1 cellular context compared by ENCODE assay signal in the genomic region with DNA sequence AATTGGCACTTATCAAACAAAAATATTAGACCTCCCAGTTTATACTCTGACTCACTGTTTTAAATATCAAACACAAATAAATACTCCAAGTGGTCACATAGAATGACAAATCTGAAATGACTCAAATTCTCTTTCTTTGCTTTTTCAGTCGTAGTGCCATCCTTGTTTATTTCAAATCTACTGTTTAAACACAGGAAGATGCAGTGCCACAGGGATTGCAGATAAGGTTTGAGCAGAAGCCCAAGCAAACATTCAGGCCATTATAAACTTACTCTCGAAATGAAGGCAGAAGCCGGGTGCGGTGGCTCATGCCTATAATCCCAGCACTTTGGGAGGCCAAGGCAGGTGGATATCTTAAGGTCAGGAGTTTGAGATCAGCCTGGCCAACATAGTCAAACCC.
TF ChIP-seq lines count a peak whose summit lies in the region.

No MANE protein-coding gene starts in this region.

TF ChIP-seq in liver, 16 proteins besides CTCF, POLR2A, EP300 and RAD21 (continued from another document):
- TF ChIP-seq REST (IDR thresholded peaks at IDR 0.05) (no peak), FOXA2 (IDR thresholded peaks at IDR 0.05) (peak; percentile 64), SP1 (IDR thresholded peaks at IDR 0.05) (no peak), FOXA1 (IDR thresholded peaks at IDR 0.05) (peak; percentile 50), TAF1 (conservative IDR thresholded peaks at IDR 0.05) (no peak), HNF4G (IDR thresholded peaks at IDR 0.05) (no peak), YY1 (IDR thresholded peaks at IDR 0.05) (peak; percentile 80), NR2F2 (IDR thresholded peaks at IDR 0.05) (no peak), HNF4A (conservative IDR thresholded peaks at IDR 0.05) (peak in 1 of 2 donors; percentile 45), EGR1 (IDR thresholded peaks at IDR 0.05; ENCODE audit: low read depth in 2 of 2) (no peak), RXRA (IDR thresholded peaks at IDR 0.05) (peak in 1 of 2 donors; percentile 27), GABPA (IDR thresholded peaks at IDR 0.05 in 1 of 2, conservative IDR thresholded peaks at IDR 0.05 in 1 of 2) (no peak)
- TF ChIP-seq, protein P1, sequence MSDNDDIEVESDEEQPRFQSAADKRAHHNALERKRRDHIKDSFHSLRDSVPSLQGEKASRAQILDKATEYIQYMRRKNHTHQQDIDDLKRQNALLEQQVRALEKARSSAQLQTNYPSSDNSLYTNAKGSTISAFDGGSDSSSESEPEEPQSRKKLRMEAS (IDR thresholded peaks at IDR 0.05): peak; percentile 17
